Comparison of ENCODE assay signal across 31 cellular contexts in the genomic region with DNA sequence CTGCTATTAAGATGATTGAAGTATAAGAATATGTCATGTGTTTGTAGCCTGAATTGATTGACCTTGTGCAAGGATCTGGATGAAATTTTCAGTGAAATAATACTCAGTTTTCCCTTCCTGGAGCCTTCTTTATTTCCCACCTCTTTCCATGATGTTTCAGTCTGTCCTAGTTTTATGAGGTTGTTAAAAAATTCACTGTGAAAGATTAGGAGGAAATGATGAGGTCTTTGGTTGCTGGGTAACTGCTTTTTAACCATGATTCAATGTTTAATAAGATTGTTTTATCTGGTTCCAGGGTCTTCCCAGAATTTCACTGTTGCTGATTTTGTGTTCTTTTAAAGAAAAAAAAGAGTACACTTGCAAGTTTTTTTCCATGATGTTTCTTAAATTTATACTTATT.
"Had no signal": no experiment of that assay in that cellular context is flagged by ENCODE, and none has a peak within 500 bp of the region (broad histone marks: within the 10 kb centered on the region; RNA-seq: fewer than 3 reads in every experiment).

No MANE protein-coding gene starts in this region.

- H3K79me2 ChIP-seq: hepatocyte had no signal

- H3K4me3 ChIP-seq: breast epithelium, gastrocnemius medialis, hepatocyte, pancreas, prostate gland, thyroid gland, upper lobe of left lung, vagina had no signal

- H3K27ac ChIP-seq: gastrocnemius medialis, hepatocyte, pancreas, prostate gland, thyroid gland, upper lobe of left lung, vagina had no signal

- H3K4me1 ChIP-seq: breast epithelium, gastrocnemius medialis, pancreas, prostate gland, thyroid gland, upper lobe of left lung, vagina had no signal

- H2AFZ ChIP-seq: hepatocyte had no signal

- DNase-seq: activated CD8-positive, alpha-beta memory T cell treated with anti-CD3 and anti-CD28 coated beads, Interleukin-2, amount 10 ng/mL, durations not matched to agents 7 days and 5 days; activated CD8-positive, alpha-beta T cell treated with anti-CD3 and anti-CD28 coated beads, Interleukin-2, amount 10 ng/mL, durations not matched to agents 7 days and 5 days; activated naive CD4-positive, alpha-beta T cell; activated T-cell treated with anti-CD3 and anti-CD28 coated beads, Interleukin-2, amount 50 U/mL, for 72 hours; dermis blood vessel endothelial cell; effector CD4-positive, alpha-beta T cell; gastrocnemius medialis; glutamatergic neuron; left cardiac atrium; mammary epithelial cell; naive B cell; nephron progenitor cell; pancreas; retina; small intestine; stimulated activated CD4-positive, alpha-beta T cell treated with anti-CD3 and anti-CD28 coated beads, Interleukin-1b, Interleukin-23, amount 100 ng/mL, for 48 hours; stimulated activated CD4-positive, alpha-beta T cell treated with anti-CD3 and anti-CD28 coated beads, Interleukin-4, amount 100 ng/mL, for 4 hours; stimulated activated CD8-positive, alpha-beta memory T cell treated with anti-CD3 and anti-CD28 coated beads, Interleukin-4, amount 100 ng/mL, for 48 hours; stimulated activated naive CD8-positive, alpha-beta T cell treated with anti-CD3 and anti-CD28 coated beads, Interleukin-15, amount 100 ng/mL, for 72 hours; substantia nigra; T-helper 17 cell; thyroid gland; upper lobe of left lung had no signal

- H3K4me2 ChIP-seq: hepatocyte had no signal

- H3K36me3 ChIP-seq: breast epithelium, gastrocnemius medialis, pancreas, prostate gland, thyroid gland, upper lobe of left lung, vagina had no signal

- H3K9me3 ChIP-seq: breast epithelium, gastrocnemius medialis, pancreas, prostate gland, thyroid gland, upper lobe of left lung, vagina had no signal

- ATAC-seq: activated CD8-positive, alpha-beta memory T cell treated with anti-CD3 and anti-CD28 coated beads, Interleukin-2, amount 10 ng/mL, durations not matched to agents 7 days and 5 days; activated CD8-positive, alpha-beta T cell treated with anti-CD3 and anti-CD28 coated beads, Interleukin-2, amount 10 ng/mL, durations not matched to agents 7 days and 5 days; activated naive CD4-positive, alpha-beta T cell treated with anti-CD3 and anti-CD28 coated beads, Interleukin-2, amount 50 U/mL, for 72 hours; activated T-cell treated with anti-CD3 and anti-CD28 coated beads, Interleukin-2, amount 50 U/mL, for 72 hours; gastrocnemius medialis; left cardiac atrium; pancreas; sciatic nerve; stimulated activated memory B cell treated with anti-CD40 and anti-IgM and Interleukin-4, amounts not matched to agents 10 μg/mL and 1 μg/mL and 100 μg/mL, for 72 hours; stimulated activated naive CD8-positive, alpha-beta T cell treated with anti-CD3 and anti-CD28 coated beads, Interleukin-15, amount 100 ng/mL, for 72 hours; T-helper 17 cell; WTC11 had no signal

- H3K27me3 ChIP-seq: breast epithelium, gastrocnemius medialis, hepatocyte, pancreas, thyroid gland, upper lobe of left lung, vagina had no signal
